ENCODE assay signal across 1 cellular context in genomic region chr15:64773606-64774555, GRCh38.
TF ChIP-seq lines count a peak whose summit lies in the region.

No MANE protein-coding gene starts in this region.

TF ChIP-seq in WTC11, 78 proteins besides CTCF, POLR2A, EP300 and RAD21 (continued from another document):
- TF ChIP-seq, protein P1, sequence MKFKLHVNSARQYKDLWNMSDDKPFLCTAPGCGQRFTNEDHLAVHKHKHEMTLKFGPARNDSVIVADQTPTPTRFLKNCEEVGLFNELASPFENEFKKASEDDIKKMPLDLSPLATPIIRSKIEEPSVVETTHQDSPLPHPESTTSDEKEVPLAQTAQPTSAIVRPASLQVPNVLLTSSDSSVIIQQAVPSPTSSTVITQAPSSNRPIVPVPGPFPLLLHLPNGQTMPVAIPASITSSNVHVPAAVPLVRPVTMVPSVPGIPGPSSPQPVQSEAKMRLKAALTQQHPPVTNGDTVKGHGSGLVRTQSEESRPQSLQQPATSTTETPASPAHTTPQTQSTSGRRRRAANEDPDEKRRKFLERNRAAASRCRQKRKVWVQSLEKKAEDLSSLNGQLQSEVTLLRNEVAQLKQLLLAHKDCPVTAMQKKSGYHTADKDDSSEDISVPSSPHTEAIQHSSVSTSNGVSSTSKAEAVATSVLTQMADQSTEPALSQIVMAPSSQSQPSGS (CRISPR knock-in tag; IDR thresholded peaks at IDR 0.05; ENCODE audit: borderline replicate concordance, low read depth) = no peak
- 0 out of 2 replicates have a peak, but pooled peaks have one; percentile 25 for TF ChIP-seq FOXP1 (CRISPR knock-in tag; IDR thresholded peaks at IDR 0.05; ENCODE audit: borderline replicate concordance)
- no peak for TF ChIP-seq SMAD4 (CRISPR knock-in tag; IDR thresholded peaks at IDR 0.05)
- TF ChIP-seq, protein P2, sequence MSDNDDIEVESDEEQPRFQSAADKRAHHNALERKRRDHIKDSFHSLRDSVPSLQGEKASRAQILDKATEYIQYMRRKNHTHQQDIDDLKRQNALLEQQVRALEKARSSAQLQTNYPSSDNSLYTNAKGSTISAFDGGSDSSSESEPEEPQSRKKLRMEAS (CRISPR knock-in tag; IDR thresholded peaks at IDR 0.05) = 0 out of 2 replicates have a peak, but pooled peaks have one; percentile 32
- no peak for TF ChIP-seq ZNF121 (CRISPR knock-in tag; IDR thresholded peaks at IDR 0.05)
- no peak for TF ChIP-seq JAZF1 (CRISPR knock-in tag; IDR thresholded peaks at IDR 0.05)
- TF ChIP-seq NFYB (CRISPR knock-in tag; conservative IDR thresholded peaks at IDR 0.05; ENCODE audit: low read depth) = no peak
- TF ChIP-seq ZNF671 (CRISPR knock-in tag; IDR thresholded peaks at IDR 0.05) = no peak
TF ChIP-seq in WTC11: peak in this region for 6.
